In genomic region chrX:47619486-47620302, GRCh38 we compare ENCODE assay signal across 8 cellular contexts. TPM values are rescaled to one million over a fixed set of nuclear protein-coding genes. Genes with fewer than 3 reads are reported as not detected.
DNase-seq lines count a peak whose midpoint lies in the region; ATAC-seq and TF ChIP-seq lines count a peak whose summit lies in the region.

Gene SYN1 (minus strand): TSS chrX:47619857. CDS start chrX:47619728, 129 bp downstream.

- H3K27me3 Mint-ChIP-seq in CD14-positive monocyte (ENCODE audit: low read depth in 3 of 3): peaks cover 9 to 21% (median 13%) of the 10 kb centered on the region in 3 donors

- peaks cover 5% of the 10 kb centered on the region in 2 donors for H3K36me3 Mint-ChIP-seq in CD14-positive monocyte

- no peaks in the 10 kb centered on the region for H3K9me3 ChIP-seq in MG63
- no peaks in the 10 kb centered on the region for H3K9me3 ChIP-seq in ovary
- no peaks in the 10 kb centered on the region for H3K9me3 ChIP-seq in testis

- peak; percentile 77 for DNase-seq in CD14-positive monocyte (ENCODE audit: low spot score)
- peak; percentile 72 for DNase-seq in MG63
- peak; percentile 80 for DNase-seq in activated naive CD4-positive, alpha-beta T cell treated with anti-CD3 and anti-CD28 coated beads, Interleukin-2, amount 50 U/mL, for 16 hours
- peak; percentile 74 for DNase-seq in glomerular visceral epithelial cell (ENCODE audit: extremely low spot score)
- DNase-seq in ovary: peak; percentile 78 to 90 (median 86)
- peak; percentile 89 for DNase-seq in testis

- TF ChIP-seq CTCF in CD14-positive monocyte (IDR thresholded peaks at IDR 0.05) (no peak), ovary (IDR thresholded peaks at IDR 0.05) (peak in 1 of 3 donors; percentile 64), testis (IDR thresholded peaks at IDR 0.05) (peak in 2 of 3 experiments; percentile 31 to 56)

- peak within 1 kb of the TSS in 1 of 2 donors; percentile 71 for H3K4me3 Mint-ChIP-seq in CD14-positive monocyte

- H3K4me3 ChIP-seq in MG63 (peak within 1 kb of the TSS; percentile 18; the same call in 1 of the 2 replicates), ovary (peak within 1 kb of the TSS; percentile 18), testis (peak within 1 kb of the TSS; percentile 39 to 44)

- no peaks in the 10 kb centered on the region for H3K36me3 ChIP-seq in MG63
- no peaks in the 10 kb centered on the region for H3K36me3 ChIP-seq in ovary
- H3K36me3 ChIP-seq in testis (ENCODE audit: low read depth, missing control alignments): no peaks in the 10 kb centered on the region

- intact Hi-C loops in CD14-positive monocyte (cut with micrococcal nuclease) (loop anchor here in 1 of 2 donors (5.0 kb wide), 1 partner anchor 42 kb away; no protein-coding TSS in a partner anchor), ovary (cut with DNase I) (no loop called here), testis (cut with DNase I; ENCODE audit: low total_unique reads) (no loop called here)

- ATAC-seq in GM21381 (IDR thresholded peaks at IDR 0.05; ENCODE audit: unreplicated experiment) (peak; percentile 83), SK-N-SH treated with all-trans-retinoic acid at 6 μM for 48 hours (peak; percentile 72)

- TF ChIP-seq POLR2A in ovary (IDR thresholded peaks at IDR 0.05): no peak
- no peak for TF ChIP-seq POLR2A in testis (IDR thresholded peaks at IDR 0.05)

- 26 to 38% (median 36%) methylated on average over 51 to 88 of the region's 88 CpGs for WGBS in ovary, 3 donors
- 1% methylated on average over 18 of the region's 88 CpGs; no CpG with 5 or more reads in 1 of the 2 donors for WGBS in testis, 2 donors

- H3K27me3 ChIP-seq in MG63: no peaks in the 10 kb centered on the region
- H3K27me3 ChIP-seq in ovary: no peaks in the 10 kb centered on the region
- H3K27me3 ChIP-seq in testis: no peaks in the 10 kb centered on the region

- H3K27ac ChIP-seq in ovary (no peak within 1 kb of the TSS), testis (no peak within 1 kb of the TSS)

- no peaks in the 10 kb centered on the region for H3K4me1 ChIP-seq in ovary (ENCODE audit: insufficient read depth)
- H3K4me1 ChIP-seq in testis: no peaks in the 10 kb centered on the region

- H3K9me3 Mint-ChIP-seq in CD14-positive monocyte: peaks cover 0 to 10% (median 2%) of the 10 kb centered on the region in 7 donors

- peaks cover 18% of the 10 kb centered on the region for H3K4me1 Mint-ChIP-seq in CD14-positive monocyte

- H3K27ac Mint-ChIP-seq in CD14-positive monocyte: no peak within 1 kb of the TSS

- no peak for TF ChIP-seq EP300 in ovary (IDR thresholded peaks at IDR 0.05)

TF ChIP-seq in SK-N-SH treated with all-trans-retinoic acid at 6 μM for 48 hours, 23 proteins besides CTCF, POLR2A, EP300 and RAD21:
- TF ChIP-seq ZC3H10 (CRISPR knock-in tag; IDR thresholded peaks at IDR 0.05) (no peak), ESRRG (CRISPR knock-in tag; IDR thresholded peaks at IDR 0.05) (no peak), ZNF70 (CRISPR knock-in tag; IDR thresholded peaks at IDR 0.05) (no peak), CSDC2 (CRISPR knock-in tag; IDR thresholded peaks at IDR 0.05) (no peak), ZNF565 (CRISPR knock-in tag; conservative IDR thresholded peaks at IDR 0.05; ENCODE audit: low read depth) (no peak), OSR1 (CRISPR knock-in tag; IDR thresholded peaks at IDR 0.05) (no peak), ZNF8 (CRISPR knock-in tag; IDR thresholded peaks at IDR 0.05) (no peak), CREB5 (CRISPR knock-in tag; IDR thresholded peaks at IDR 0.05; ENCODE audit: low read depth) (no peak), TOX (CRISPR knock-in tag; IDR thresholded peaks at IDR 0.05; ENCODE audit: borderline replicate concordance) (no peak), ZFP3 (CRISPR knock-in tag; IDR thresholded peaks at IDR 0.05) (no peak), GLIS3 (CRISPR knock-in tag; IDR thresholded peaks at IDR 0.05) (no peak), TCF4 (CRISPR knock-in tag; IDR thresholded peaks at IDR 0.05; ENCODE audit: borderline replicate concordance) (no peak), RARB (CRISPR knock-in tag; IDR thresholded peaks at IDR 0.05) (no peak)

RNA-seq across cellular contexts. Expression of gene SYN1, which starts in this region (rescaled TPM):
- polyA plus RNA-seq in CD14-positive monocyte (under 1 TPM; 0.11 to 0.29 TPM), ovary (10 to 100 TPM in 1 of 2 donors, 1 to 10 TPM in 1; 1.9 to 12.6 TPM), testis (ENCODE audit: insufficient read depth, low read depth, low replicate concordance) (3.5 TPM)
- total RNA-seq in MG63 (2014; rRNA removed; shearing (Covaris generic); ENCODE audit: low replicate concordance): 0.26 TPM in 1 of 2 replicates, not detected in the other
- total RNA-seq in ovary (10 to 100 TPM in 1 of 7 donors, 1 to 10 TPM in 5, under 1 TPM in 1; 0.69 to 10.2 (median 2.4) TPM), testis (1 to 10 TPM; 2.8 to 3.4 TPM)

Comparison
In these comparisons a context has a peak if more than half of its experiments do, and no peak if none do; other contexts are left out.
1. Peak in DNase-seq in CD14-positive monocyte; RNA of the gene not detected or under 1 TPM.
2. Peak in DNase-seq and H3K4me3 ChIP-seq in MG63; RNA of the gene not detected or under 1 TPM.